In the genomic region with DNA sequence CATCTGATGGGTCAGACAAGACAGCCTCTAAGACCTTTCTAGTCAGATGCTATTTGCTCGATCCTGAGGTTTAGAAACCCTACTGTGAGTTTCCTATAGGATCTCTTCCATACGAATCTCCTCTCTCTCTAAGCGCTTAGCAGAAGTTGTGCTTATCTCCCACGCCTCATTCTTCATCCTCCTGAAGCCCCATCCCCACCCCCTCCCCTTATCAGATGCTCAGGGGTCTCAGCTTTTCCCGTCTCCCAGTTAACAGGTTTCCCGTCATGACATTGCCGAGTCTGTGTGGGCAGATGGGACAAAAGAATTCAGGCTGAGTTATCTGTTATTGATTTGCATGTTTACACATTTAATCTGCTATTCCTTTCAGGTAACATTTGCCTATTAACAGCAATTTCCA, we compare ENCODE assay signal across 9 cellular contexts.
"Had no signal": no experiment of that assay in that cellular context is flagged by ENCODE, and none has a peak within 500 bp of the region (broad histone marks: within the 10 kb centered on the region; RNA-seq: fewer than 3 reads in every experiment).

No MANE protein-coding gene starts in this region.

- H3K9ac ChIP-seq: GM23248 had no signal

- H3K4me3 ChIP-seq: GM23248, GM23338, HAP-1 had no signal

- H3K4me1 Mint-ChIP-seq: GM23338 had no signal

- H3K27ac ChIP-seq: GM23248 had no signal

- DNase-seq: GM23248, GOT3, H7, H9, HCEC 1CT, HFFc6 had no signal

- H3K36me3 ChIP-seq: HAP-1 had no signal

- H3K4me2 ChIP-seq: GM23338 had no signal

- H3K27ac Mint-ChIP-seq: GM23338, H9, HFFc6 had no signal

- ATAC-seq: GM23338, HCT116 had no signal

- H3K9me3 ChIP-seq: HAP-1 had no signal

- H3K4me1 ChIP-seq: HAP-1 had no signal

- H3K4me3 Mint-ChIP-seq: GM23338, H9, HFFc6 had no signal
